ENCODE assay signal across 1 cellular context in the genomic region with DNA sequence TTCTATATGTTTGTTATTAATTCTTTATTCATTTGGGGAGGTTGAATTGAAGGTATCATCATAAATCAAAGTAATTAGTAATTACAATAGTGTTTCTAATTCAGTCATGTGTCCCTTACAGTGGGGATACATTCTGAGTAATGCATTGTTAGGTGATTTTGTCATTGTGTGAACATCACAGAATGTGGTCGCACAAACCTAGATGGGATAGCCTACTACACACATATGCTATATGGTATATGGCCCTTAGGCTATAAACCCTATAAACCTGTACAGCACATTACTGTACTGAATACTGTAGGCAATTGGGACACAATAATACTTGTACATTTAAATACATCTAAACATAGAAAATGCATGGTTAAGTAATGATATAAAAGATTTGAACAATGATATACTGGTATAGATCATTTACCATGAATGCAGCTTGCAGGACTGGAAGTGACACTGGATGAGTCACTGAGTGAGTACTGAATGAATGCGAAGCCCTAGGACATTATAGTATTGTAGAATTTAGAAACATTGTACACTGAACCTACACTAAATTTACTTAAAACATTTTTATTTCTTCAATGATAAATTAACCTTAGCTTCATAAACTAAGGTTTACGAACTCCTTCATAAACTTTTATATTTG.
A peak's percentile ranks its signal among the peaks of the same experiment; 100 is the strongest.
TF ChIP-seq lines count a peak whose summit lies in the region.

No MANE protein-coding gene starts in this region.

TF ChIP-seq in endothelial cell of umbilical vein, 7 proteins besides CTCF, POLR2A, EP300 and RAD21:
- TF ChIP-seq MYC (IDR thresholded peaks at IDR 0.05; ENCODE audit: low read depth, low read length) (no peak), FOS (IDR thresholded peaks at IDR 0.05; ENCODE audit: borderline replicate concordance, insufficient read depth, low read length) (peak; percentile 80), JUN (IDR thresholded peaks at IDR 0.05; ENCODE audit: borderline replicate concordance, insufficient read depth, insufficient read length, low read depth) (peak; percentile 46)
